Comparison of ENCODE assay signal across 30 cellular contexts in genomic region chr22:47300698-47301405, GRCh38.
"Had no signal": no experiment of that assay in that cellular context is flagged by ENCODE, and none has a peak within 500 bp of the region (broad histone marks: within the 10 kb centered on the region; RNA-seq: fewer than 3 reads in every experiment).

No MANE protein-coding gene starts in this region.

- DNase-seq: activated CD4-positive, alpha-beta memory T cell treated with anti-CD3 and anti-CD28 coated beads for 36 hours; activated CD4-positive, alpha-beta T cell treated with anti-CD3 and anti-CD28 coated beads, Interleukin-2, amount 10 ng/mL, durations not matched to agents 24 days and 14 days; activated CD4-positive, CD25-positive, alpha-beta regulatory T cell treated with anti-CD3 and anti-CD28 coated beads, Interleukin-2, amount 50 U/mL, for 72 hours; activated naive CD4-positive, alpha-beta T cell treated with Interleukin-2 at 50 U/mL for 16 hours; activated T-cell treated with anti-CD3 and anti-CD28 coated beads, Interleukin-2, amount 50 U/mL, for 4 hours; body of pancreas; cerebellar nuclear complex; cortex of kidney; foreskin keratinocyte; hypothalamus; immature natural killer cell; lower lobe of right lung; mesenchymal stem cell; ovary; sigmoid colon; small intestine; stimulated activated CD4-positive, alpha-beta T cell treated with anti-CD3 and anti-CD28 coated beads, Interleukin-4, amount 100 ng/mL, for 4 hours; stimulated activated CD8-positive, alpha-beta memory T cell treated with anti-CD3 and anti-CD28 coated beads, Interleukin-4, amount 100 ng/mL, for 48 hours; T-helper 17 cell; thyroid gland had no signal

- H3K4me1 Mint-ChIP-seq: activated CD4-positive, alpha-beta T cell treated with anti-CD3 and anti-CD28 coated beads, Interleukin-2, amount 10 ng/mL, durations not matched to agents 24 days and 14 days; immature natural killer cell; stimulated activated memory B cell treated with anti-CD40 and anti-IgM and Interleukin-4, amounts not matched to agents 10 μg/mL and 1 μg/mL and 100 μg/mL, for 72 hours; stimulated activated naive CD8-positive, alpha-beta T cell treated with anti-CD3 and anti-CD28 coated beads, Interleukin-15, amount 100 ng/mL, for 72 hours; T-helper 17 cell had no signal

- H3K9me3 ChIP-seq: body of pancreas, heart left ventricle, lower lobe of right lung, ovary, sigmoid colon, thyroid gland had no signal

- H3K4me3 ChIP-seq: body of pancreas, heart left ventricle, lower lobe of right lung, ovary, sigmoid colon, SK-N-MC, thyroid gland had no signal

- H3K27ac Mint-ChIP-seq: activated CD4-positive, alpha-beta memory T cell treated with anti-CD3 and anti-CD28 coated beads for 36 hours; activated CD4-positive, alpha-beta T cell treated with anti-CD3 and anti-CD28 coated beads, Interleukin-2, amount 10 ng/mL, durations not matched to agents 24 days and 14 days; activated naive CD8-positive, alpha-beta T cell; activated T-helper 2 cell treated with anti-CD3 and anti-CD28 coated beads, Interferon-gamma antibody, Interleukin-2, Interleukin-4, amounts not matched to agents 10 μg/mL and 5 μg/mL and 100 μg/mL, durations not matched to agents 14 hours and 24 hours and 36 hours; immature natural killer cell; natural killer cell treated with Interleukin-12 subunit alpha and Interleukin-12 subunit beta and Interleukin-15 and Interleukin-18, amount 100 ng/mL, for 72 hours; progenitor cell of endocrine pancreas; stimulated activated memory B cell treated with anti-CD40 and anti-IgM and Interleukin-4, amounts not matched to agents 10 μg/mL and 1 μg/mL and 100 μg/mL, for 72 hours; T-helper 17 cell had no signal

- H3K36me3 ChIP-seq: heart left ventricle, lower lobe of right lung, ovary, sigmoid colon, thyroid gland had no signal

- H3K27me3 Mint-ChIP-seq: activated CD4-positive, alpha-beta memory T cell treated with anti-CD3 and anti-CD28 coated beads for 36 hours; activated CD4-positive, alpha-beta T cell treated with anti-CD3 and anti-CD28 coated beads, Interleukin-2, amount 10 ng/mL, durations not matched to agents 24 days and 14 days; progenitor cell of endocrine pancreas; stimulated activated naive CD8-positive, alpha-beta T cell treated with anti-CD3 and anti-CD28 coated beads, Interleukin-15, amount 100 ng/mL, for 72 hours had no signal

- H3K27me3 ChIP-seq: body of pancreas, foreskin keratinocyte, ovary, thyroid gland had no signal

- H3K27ac ChIP-seq: body of pancreas, foreskin keratinocyte, heart left ventricle, lower lobe of right lung, ovary, sigmoid colon, SK-N-MC, thyroid gland had no signal

- H3K9me3 Mint-ChIP-seq: activated CD4-positive, alpha-beta memory T cell treated with anti-CD3 and anti-CD28 coated beads for 36 hours; activated CD4-positive, alpha-beta T cell treated with anti-CD3 and anti-CD28 coated beads, Interleukin-2, amount 10 ng/mL, durations not matched to agents 24 days and 14 days; activated T-cell treated with anti-CD3 and anti-CD28 coated beads, Interleukin-2, amount 50 U/mL, for 4 hours; activated T-helper 2 cell treated with anti-CD3 and anti-CD28 coated beads, Interferon-gamma antibody, Interleukin-2, Interleukin-4, amounts not matched to agents 10 μg/mL and 5 μg/mL and 100 μg/mL, durations not matched to agents 14 hours and 24 hours and 36 hours; immature natural killer cell; natural killer cell treated with Interleukin-12 subunit alpha and Interleukin-12 subunit beta and Interleukin-15 and Interleukin-18, amount 100 ng/mL, for 72 hours; stimulated activated memory B cell treated with anti-CD40 and anti-IgM and Interleukin-4, amounts not matched to agents 10 μg/mL and 1 μg/mL and 100 μg/mL, for 72 hours had no signal

- ATAC-seq: activated T-cell treated with anti-CD3 and anti-CD28 coated beads, Interleukin-2, amount 50 U/mL, for 4 hours; body of pancreas; esophagus mucosa; foreskin keratinocyte; heart left ventricle; left lobe of liver; lower lobe of right lung; natural killer cell treated with Interleukin-12 subunit alpha and Interleukin-12 subunit beta and Interleukin-15 and Interleukin-18, amount 100 ng/mL, for 72 hours; stimulated activated memory B cell treated with anti-CD40 and anti-IgM and Interleukin-4, amounts not matched to agents 10 μg/mL and 1 μg/mL and 100 μg/mL, for 72 hours; stimulated activated naive CD8-positive, alpha-beta T cell treated with anti-CD3 and anti-CD28 coated beads, Interleukin-15, amount 100 ng/mL, for 72 hours; T-helper 17 cell had no signal

- H3K4me1 ChIP-seq: body of pancreas, foreskin keratinocyte, heart left ventricle, lower lobe of right lung, sigmoid colon, thyroid gland had no signal

- H3K4me3 Mint-ChIP-seq: activated CD4-positive, alpha-beta memory T cell treated with anti-CD3 and anti-CD28 coated beads for 36 hours; activated CD4-positive, alpha-beta T cell treated with anti-CD3 and anti-CD28 coated beads, Interleukin-2, amount 10 ng/mL, durations not matched to agents 24 days and 14 days; activated naive CD8-positive, alpha-beta T cell; activated T-cell treated with anti-CD3 and anti-CD28 coated beads, Interleukin-2, amount 50 U/mL, for 4 hours; immature natural killer cell; natural killer cell treated with Interleukin-12 subunit alpha and Interleukin-12 subunit beta and Interleukin-15 and Interleukin-18, amount 100 ng/mL, for 72 hours; stimulated activated memory B cell treated with anti-CD40 and anti-IgM and Interleukin-4, amounts not matched to agents 10 μg/mL and 1 μg/mL and 100 μg/mL, for 72 hours; stimulated activated naive CD8-positive, alpha-beta T cell treated with anti-CD3 and anti-CD28 coated beads, Interleukin-15, amount 100 ng/mL, for 72 hours; T-helper 17 cell had no signal

- H3K36me3 Mint-ChIP-seq: activated CD4-positive, alpha-beta memory T cell treated with anti-CD3 and anti-CD28 coated beads for 36 hours; activated naive CD8-positive, alpha-beta T cell; immature natural killer cell; natural killer cell treated with Interleukin-12 subunit alpha and Interleukin-12 subunit beta and Interleukin-15 and Interleukin-18, amount 100 ng/mL, for 72 hours; stimulated activated memory B cell treated with anti-CD40 and anti-IgM and Interleukin-4, amounts not matched to agents 10 μg/mL and 1 μg/mL and 100 μg/mL, for 72 hours had no signal
